In the genomic region with DNA sequence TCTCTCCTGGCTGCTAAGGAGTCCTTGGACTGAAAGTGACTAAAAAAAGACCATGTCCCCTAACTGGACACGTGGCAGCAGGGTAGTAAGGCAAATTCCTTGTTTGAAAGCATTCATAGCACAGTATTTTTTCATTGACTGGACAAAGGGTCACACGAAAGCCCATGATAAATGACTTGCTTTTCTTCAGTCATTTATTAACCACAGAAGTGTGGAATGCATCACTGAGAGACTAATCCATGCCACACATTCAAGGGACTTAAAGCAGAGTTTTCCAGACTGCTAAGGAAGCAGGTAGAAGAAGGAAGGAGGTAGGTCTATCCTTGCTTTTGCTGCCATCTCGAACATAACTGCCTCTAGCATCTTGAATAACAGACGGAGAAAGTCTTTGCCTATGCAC, we compare ENCODE assay signal across 32 cellular contexts. TPM values are rescaled to one million over a fixed set of nuclear protein-coding genes. Genes with fewer than 3 reads are reported as not detected.
"Had no signal": no experiment of that assay in that cellular context is flagged by ENCODE, and none has a peak within 500 bp of the region (broad histone marks: within the 10 kb centered on the region; RNA-seq: fewer than 3 reads in every experiment).

No MANE protein-coding gene starts in this region.

- H3K27ac Mint-ChIP-seq: immature natural killer cell; naive thymus-derived CD8-positive, alpha-beta T cell; stimulated activated naive CD8-positive, alpha-beta T cell treated with anti-CD3 and anti-CD28 coated beads, Interleukin-15, amount 100 ng/mL, for 72 hours had no signal

- H3K36me3 ChIP-seq: esophagus squamous epithelium, heart right ventricle, left ventricle myocardium inferior, lower lobe of right lung, suprapubic skin, transverse colon, vagina had no signal

- H3K4me3 ChIP-seq: coronary artery, esophagus squamous epithelium, heart right ventricle, left ventricle myocardium inferior, lower lobe of right lung, psoas muscle, smooth muscle cell, suprapubic skin, transverse colon, vagina had no signal

- DNase-seq: dermis blood vessel endothelial cell; effector memory CD4-positive, alpha-beta T cell; erythroblast; esophagus squamous epithelium; foreskin melanocyte; glutamatergic neuron; heart right ventricle; hypothalamus; immature natural killer cell; islet precursor cell; left cardiac atrium; left ventricle myocardium inferior; lower lobe of right lung; naive thymus-derived CD8-positive, alpha-beta T cell; occipital lobe; psoas muscle; retina; stimulated activated CD4-positive, alpha-beta T cell treated with anti-CD3 and anti-CD28 coated beads, Interleukin-12 subunit alpha, Interleukin-12 subunit beta, amount 100 ng/mL, for 4 hours; stimulated activated CD4-positive, alpha-beta T cell treated with anti-CD3 and anti-CD28 coated beads, Interleukin-1b, Interleukin-23, amount 100 ng/mL, for 48 hours; stimulated activated CD4-positive, alpha-beta T cell treated with anti-CD3 and anti-CD28 coated beads, Interleukin-4, amount 100 ng/mL, for 1 hour; stimulated activated CD8-positive, alpha-beta memory T cell treated with anti-CD3 and anti-CD28 coated beads, Interleukin-4, amount 100 ng/mL, for 48 hours; stimulated activated naive CD4-positive, alpha-beta T cell; stimulated activated naive CD8-positive, alpha-beta T cell treated with anti-CD3 and anti-CD28 coated beads, Interleukin-15, amount 100 ng/mL, for 72 hours; transverse colon had no signal

- H3K4me2 ChIP-seq: smooth muscle cell had no signal

- ATAC-seq: heart right ventricle; left cardiac atrium; lower lobe of right lung; naive thymus-derived CD8-positive, alpha-beta T cell; psoas muscle; sciatic nerve; stimulated activated naive CD8-positive, alpha-beta T cell treated with anti-CD3 and anti-CD28 coated beads, Interleukin-15, amount 100 ng/mL, for 72 hours had no signal

- H3K9me3 ChIP-seq: esophagus squamous epithelium, heart right ventricle, left ventricle myocardium inferior, lower lobe of right lung, psoas muscle, suprapubic skin, transverse colon, vagina had no signal

- H3K4me3 Mint-ChIP-seq: immature natural killer cell; naive thymus-derived CD8-positive, alpha-beta T cell; stimulated activated naive CD8-positive, alpha-beta T cell treated with anti-CD3 and anti-CD28 coated beads, Interleukin-15, amount 100 ng/mL, for 72 hours had no signal

- H3K4me1 Mint-ChIP-seq: immature natural killer cell; naive thymus-derived CD8-positive, alpha-beta T cell had no signal

- H3K27me3 ChIP-seq: esophagus squamous epithelium, suprapubic skin, transverse colon, vagina had no signal

- H3K27ac ChIP-seq: coronary artery, esophagus squamous epithelium, heart right ventricle, left ventricle myocardium inferior, lower lobe of right lung, psoas muscle, suprapubic skin, transverse colon, vagina had no signal

- H3K9me3 Mint-ChIP-seq: naive thymus-derived CD8-positive, alpha-beta T cell; stimulated activated naive CD8-positive, alpha-beta T cell treated with anti-CD3 and anti-CD28 coated beads, Interleukin-15, amount 100 ng/mL, for 72 hours had no signal

- H3K4me1 ChIP-seq: esophagus squamous epithelium, heart right ventricle, left ventricle myocardium inferior, lower lobe of right lung, psoas muscle, suprapubic skin, transverse colon, vagina had no signal

RNA-seq across cellular contexts. Expression of a gene that starts 31.2 kb away (rescaled TPM):
- total RNA-seq: dermis blood vessel endothelial cell; endothelial cell of umbilical vein; heart right ventricle; left cardiac atrium; left ventricle myocardium inferior; lower lobe of right lung; mesenteric fat pad; myocyte; naive thymus-derived CD8-positive, alpha-beta T cell; occipital lobe; sciatic nerve; smooth muscle cell; suprapubic skin; vagina had no signal
